In the genomic region with DNA sequence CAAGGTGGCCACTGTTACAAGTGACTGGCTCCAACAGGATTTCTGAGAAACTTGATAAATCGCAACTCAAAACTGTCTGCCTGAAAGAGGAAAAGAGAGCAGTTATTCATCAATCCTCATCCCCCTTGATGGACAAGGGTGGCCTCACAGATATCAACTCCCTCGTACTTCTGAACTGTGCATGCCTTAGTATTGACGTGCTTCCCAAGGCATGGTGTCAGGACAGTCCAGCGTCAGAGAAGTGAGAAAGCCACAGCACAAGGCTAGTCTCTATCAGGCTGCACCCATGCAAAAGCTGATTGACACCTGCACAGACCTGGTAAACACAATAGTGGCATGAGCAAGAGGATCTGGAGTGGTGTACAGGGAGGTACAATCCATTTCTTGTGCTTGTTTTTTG, we compare ENCODE assay signal across 35 cellular contexts.
"Had no signal": no experiment of that assay in that cellular context is flagged by ENCODE, and none has a peak within 500 bp of the region (broad histone marks: within the 10 kb centered on the region; RNA-seq: fewer than 3 reads in every experiment).

No MANE protein-coding gene starts in this region.

- H3K4me3 ChIP-seq: ascending aorta had no signal

- H3K27ac Mint-ChIP-seq: activated B cell treated with CpG ODN at 0.5 μM for 24 hours; activated CD4-positive, alpha-beta memory T cell treated with anti-CD3 and anti-CD28 coated beads for 36 hours; activated CD4-positive, alpha-beta T cell treated with anti-CD3 and anti-CD28 coated beads, Interleukin-2, amount 10 ng/mL, durations not matched to agents 24 days and 14 days; activated CD8-positive, alpha-beta T cell treated with anti-CD3 and anti-CD28 coated beads for 36 hours; activated naive CD4-positive, alpha-beta T cell treated with anti-CD3 and anti-CD28 coated beads, Interleukin-2, amount 10 ng/mL, durations not matched to agents 7 days and 5 days; activated naive CD4-positive, alpha-beta T cell treated with anti-CD3 and anti-CD28 coated beads, Interleukin-2, amount 50 U/mL, for 24 hours; activated naive CD8-positive, alpha-beta T cell; activated naive CD8-positive, alpha-beta T cell treated with anti-CD3 and anti-CD28 coated beads, Interleukin-2, amount 10 ng/mL, durations not matched to agents 7 days and 5 days; activated naive CD8-positive, alpha-beta T cell treated with anti-CD3 and anti-CD28 coated beads, Interleukin-2, amount 50 U/mL, for 24 hours; activated T-cell treated with anti-CD3 and anti-CD28 coated beads, Interleukin-2, amount 50 U/mL, for 24 hours; activated T-helper 2 cell treated with anti-CD3 and anti-CD28 coated beads, Interferon-gamma antibody, Interleukin-2, Interleukin-4, amounts not matched to agents 10 μg/mL and 5 μg/mL and 100 μg/mL, durations not matched to agents 14 hours and 24 hours and 36 hours; brain; T-helper 1 cell treated with Interleukin-12 subunit alpha and Interleukin-12 subunit beta and Interleukin-4 antibody, amounts not matched to agents 30 μg/mL and 1 μg/mL, for 36 hours; T-helper 2 cell treated with Interferon-gamma antibody and Interleukin-4, amounts not matched to agents 5 μg/mL and 100 μg/mL, for 36 hours had no signal

- H3K9me3 Mint-ChIP-seq: activated B cell treated with CpG ODN at 0.5 μM for 24 hours; activated CD4-positive, alpha-beta memory T cell treated with anti-CD3 and anti-CD28 coated beads for 36 hours; activated CD4-positive, alpha-beta T cell treated with anti-CD3 and anti-CD28 coated beads, Interleukin-2, amount 10 ng/mL, durations not matched to agents 24 days and 14 days; activated CD8-positive, alpha-beta T cell treated with anti-CD3 and anti-CD28 coated beads for 36 hours; activated naive CD4-positive, alpha-beta T cell treated with anti-CD3 and anti-CD28 coated beads, Interleukin-2, amount 10 ng/mL, durations not matched to agents 7 days and 5 days; activated naive CD4-positive, alpha-beta T cell treated with anti-CD3 and anti-CD28 coated beads, Interleukin-2, amount 50 U/mL, for 24 hours; activated naive CD8-positive, alpha-beta T cell treated with anti-CD3 and anti-CD28 coated beads, Interleukin-2, amount 10 ng/mL, durations not matched to agents 7 days and 5 days; activated naive CD8-positive, alpha-beta T cell treated with anti-CD3 and anti-CD28 coated beads, Interleukin-2, amount 50 U/mL, for 24 hours; activated T-cell treated with anti-CD3 and anti-CD28 coated beads, Interleukin-2, amount 50 U/mL, for 24 hours; activated T-helper 2 cell treated with anti-CD3 and anti-CD28 coated beads, Interferon-gamma antibody, Interleukin-2, Interleukin-4, amounts not matched to agents 10 μg/mL and 5 μg/mL and 100 μg/mL, durations not matched to agents 14 hours and 24 hours and 36 hours; brain; central memory CD8-positive, alpha-beta T cell; T-helper 1 cell treated with Interleukin-12 subunit alpha and Interleukin-12 subunit beta and Interleukin-4 antibody, amounts not matched to agents 30 μg/mL and 1 μg/mL, for 36 hours; T-helper 2 cell treated with Interferon-gamma antibody and Interleukin-4, amounts not matched to agents 5 μg/mL and 100 μg/mL, for 36 hours had no signal

- H3K36me3 ChIP-seq: ascending aorta had no signal

- H3K36me3 Mint-ChIP-seq: activated CD4-positive, alpha-beta memory T cell treated with anti-CD3 and anti-CD28 coated beads for 36 hours; activated naive CD4-positive, alpha-beta T cell treated with anti-CD3 and anti-CD28 coated beads, Interleukin-2, amount 10 ng/mL, durations not matched to agents 7 days and 5 days; activated naive CD4-positive, alpha-beta T cell treated with anti-CD3 and anti-CD28 coated beads, Interleukin-2, amount 50 U/mL, for 24 hours; activated naive CD8-positive, alpha-beta T cell; activated naive CD8-positive, alpha-beta T cell treated with anti-CD3 and anti-CD28 coated beads, Interleukin-2, amount 10 ng/mL, durations not matched to agents 7 days and 5 days; brain had no signal

- FAIRE-seq: TTC549 had no signal

- H3K4me3 Mint-ChIP-seq: activated B cell treated with CpG ODN at 0.5 μM for 24 hours; activated CD4-positive, alpha-beta memory T cell treated with anti-CD3 and anti-CD28 coated beads for 36 hours; activated CD4-positive, alpha-beta T cell treated with anti-CD3 and anti-CD28 coated beads, Interleukin-2, amount 10 ng/mL, durations not matched to agents 24 days and 14 days; activated CD8-positive, alpha-beta T cell treated with anti-CD3 and anti-CD28 coated beads for 36 hours; activated naive CD4-positive, alpha-beta T cell treated with anti-CD3 and anti-CD28 coated beads, Interleukin-2, amount 10 ng/mL, durations not matched to agents 7 days and 5 days; activated naive CD4-positive, alpha-beta T cell treated with anti-CD3 and anti-CD28 coated beads, Interleukin-2, amount 50 U/mL, for 24 hours; activated naive CD8-positive, alpha-beta T cell; activated naive CD8-positive, alpha-beta T cell treated with anti-CD3 and anti-CD28 coated beads, Interleukin-2, amount 10 ng/mL, durations not matched to agents 7 days and 5 days; activated naive CD8-positive, alpha-beta T cell treated with anti-CD3 and anti-CD28 coated beads, Interleukin-2, amount 50 U/mL, for 24 hours; activated T-cell treated with anti-CD3 and anti-CD28 coated beads, Interleukin-2, amount 50 U/mL, for 24 hours; brain; central memory CD8-positive, alpha-beta T cell; T-helper 1 cell treated with Interleukin-12 subunit alpha and Interleukin-12 subunit beta and Interleukin-4 antibody, amounts not matched to agents 30 μg/mL and 1 μg/mL, for 36 hours; T-helper 2 cell treated with Interferon-gamma antibody and Interleukin-4, amounts not matched to agents 5 μg/mL and 100 μg/mL, for 36 hours had no signal

- H3K27me3 Mint-ChIP-seq: activated CD4-positive, alpha-beta memory T cell treated with anti-CD3 and anti-CD28 coated beads for 36 hours; activated CD4-positive, alpha-beta T cell treated with anti-CD3 and anti-CD28 coated beads, Interleukin-2, amount 10 ng/mL, durations not matched to agents 24 days and 14 days; activated naive CD4-positive, alpha-beta T cell treated with anti-CD3 and anti-CD28 coated beads, Interleukin-2, amount 10 ng/mL, durations not matched to agents 7 days and 5 days; activated naive CD8-positive, alpha-beta T cell treated with anti-CD3 and anti-CD28 coated beads, Interleukin-2, amount 50 U/mL, for 24 hours; activated T-cell treated with anti-CD3 and anti-CD28 coated beads, Interleukin-2, amount 50 U/mL, for 24 hours; brain had no signal

- DNase-seq: activated B cell treated with CpG ODN at 0.5 μM for 24 hours; activated CD4-positive, alpha-beta memory T cell treated with anti-CD3 and anti-CD28 coated beads for 36 hours; activated CD4-positive, alpha-beta T cell treated with anti-CD3 and anti-CD28 coated beads for 4 hours; activated CD4-positive, alpha-beta T cell treated with anti-CD3 and anti-CD28 coated beads, Interleukin-2, amount 10 ng/mL, durations not matched to agents 24 days and 14 days; activated CD4-positive, alpha-beta T cell treated with anti-CD3 and anti-CD28 coated beads, Interleukin-2, amount 50 U/mL, for 1 hour; activated CD4-positive, alpha-beta T cell treated with anti-CD3 and anti-CD28 coated beads, Interleukin-2, amount 50 U/mL, for 4 hours; activated CD4-positive, CD25-positive, alpha-beta regulatory T cell treated with anti-CD3 and anti-CD28 coated beads, Interleukin-2, amount 50 U/mL, for 72 hours; activated CD8-positive, alpha-beta memory T cell treated with anti-CD3 and anti-CD28 coated beads, Interleukin-2, amount 50 U/mL, for 4 hours; activated CD8-positive, alpha-beta T cell treated with anti-CD3 and anti-CD28 coated beads for 36 hours; activated effector memory CD4-positive, alpha-beta T cell treated with Interleukin-2 at 50 U/mL for 16 hours; activated gamma-delta T cell; activated naive CD4-positive, alpha-beta T cell treated with anti-CD3 and anti-CD28 coated beads, Interleukin-2, amount 10 ng/mL, durations not matched to agents 7 days and 5 days; activated naive CD4-positive, alpha-beta T cell treated with Interleukin-2 at 50 U/mL for 16 hours; activated naive CD8-positive, alpha-beta T cell treated with anti-CD3 and anti-CD28 coated beads, Interleukin-2, amount 10 ng/mL, durations not matched to agents 7 days and 5 days; activated naive CD8-positive, alpha-beta T cell treated with anti-CD3 and anti-CD28 coated beads, Interleukin-2, amount 50 U/mL, for 24 hours; activated T-cell treated with anti-CD3 and anti-CD28 coated beads for 4 hours; activated T-cell treated with anti-CD3 and anti-CD28 coated beads, Interleukin-2, amount 50 U/mL, for 24 hours; activated T-cell treated with anti-CD3 and anti-CD28 coated beads, Interleukin-2, amount 50 U/mL, for 48 hours; amygdala; anterior cingulate cortex; cerebellar nuclear complex; SW 1271; T-helper 1 cell; T-helper 2 cell; T-helper 9 cell had no signal

- ATAC-seq: activated CD8-positive, alpha-beta T cell treated with anti-CD3 and anti-CD28 coated beads for 36 hours; activated naive CD8-positive, alpha-beta T cell treated with anti-CD3 and anti-CD28 coated beads, Interleukin-2, amount 50 U/mL, for 24 hours had no signal

- H3K4me1 Mint-ChIP-seq: activated B cell treated with CpG ODN at 0.5 μM for 24 hours; activated CD4-positive, alpha-beta T cell treated with anti-CD3 and anti-CD28 coated beads, Interleukin-2, amount 10 ng/mL, durations not matched to agents 24 days and 14 days; activated naive CD4-positive, alpha-beta T cell treated with anti-CD3 and anti-CD28 coated beads, Interleukin-2, amount 10 ng/mL, durations not matched to agents 7 days and 5 days; activated naive CD4-positive, alpha-beta T cell treated with anti-CD3 and anti-CD28 coated beads, Interleukin-2, amount 50 U/mL, for 24 hours; activated naive CD8-positive, alpha-beta T cell treated with anti-CD3 and anti-CD28 coated beads, Interleukin-2, amount 10 ng/mL, durations not matched to agents 7 days and 5 days; activated naive CD8-positive, alpha-beta T cell treated with anti-CD3 and anti-CD28 coated beads, Interleukin-2, amount 50 U/mL, for 24 hours; central memory CD8-positive, alpha-beta T cell had no signal

- H3K9me3 ChIP-seq: ascending aorta had no signal

- H3K27me3 ChIP-seq: ascending aorta had no signal

- H3K27ac ChIP-seq: ascending aorta, VCaP had no signal
